ENCODE assay signal across 1 cellular context in genomic region chr20:38987777-38988176, GRCh38.
TF ChIP-seq lines count a peak whose summit lies in the region.

No MANE protein-coding gene starts in this region.

TF ChIP-seq in GM12878, 131 proteins besides CTCF, POLR2A, EP300 and RAD21 (continued from another document and continues in another):
- TF ChIP-seq ZNF217 (IDR thresholded peaks at IDR 0.05) (no peak), REST (IDR thresholded peaks at IDR 0.05; ENCODE audit: low read depth, low read length) (no peak), CREB1 (IDR thresholded peaks at IDR 0.05; ENCODE audit: low read depth) (0 out of 2 replicates have a peak, but pooled peaks have one; percentile 38), ASH2L (IDR thresholded peaks at IDR 0.05; ENCODE audit: borderline replicate concordance, low read depth) (peak; percentile 74; the same call in 1 of the 2 replicates), GATAD2B (conservative IDR thresholded peaks at IDR 0.05; ENCODE audit: low read depth) (0 out of 2 replicates have a peak, but pooled peaks have one; percentile 32), POLR2AphosphoS2 (IDR thresholded peaks at IDR 0.05; ENCODE audit: low read depth, low read length) (no peak), MEF2A (IDR thresholded peaks at IDR 0.05; ENCODE audit: insufficient read depth, low read depth, low read length) (no peak), MTA2 (IDR thresholded peaks at IDR 0.05; ENCODE audit: low read depth) (peak; percentile 17; the same call in 1 of the 2 replicates), POU2F2 (IDR thresholded peaks at IDR 0.05; ENCODE audit: borderline replicate concordance, low read depth, low read length) (peak; percentile 87; the same call in 2 of the 3 replicates), ELK1 (IDR thresholded peaks at IDR 0.05; ENCODE audit: low read depth, low read length) (no peak), BHLHE40 (IDR thresholded peaks at IDR 0.05; ENCODE audit: borderline replicate concordance in 1 of 2, low read depth in 2 of 2, low read length in 1 of 2) (0 out of 4 replicates have a peak, but pooled peaks of 1 of the 2 experiments have one; percentile 21), ESRRA (IDR thresholded peaks at IDR 0.05; ENCODE audit: low read length) (no peak), CUX1 (IDR thresholded peaks at IDR 0.05; ENCODE audit: insufficient replicate concordance, low read depth, low read length) (peak; percentile 70), SMAD5 (IDR thresholded peaks at IDR 0.05; ENCODE audit: low read depth) (no peak), NFIC (IDR thresholded peaks at IDR 0.05; ENCODE audit: low read depth, low read length) (peak; percentile 55; the same call in 1 of the 2 replicates), YY1 (IDR thresholded peaks at IDR 0.05; ENCODE audit: low read depth, low read length) (no peak), CBX5 (IDR thresholded peaks at IDR 0.05; ENCODE audit: low read depth) (0 out of 2 replicates have a peak, but pooled peaks have one; percentile 50), ZNF24 (IDR thresholded peaks at IDR 0.05) (no peak), SREBF1 (IDR thresholded peaks at IDR 0.05; ENCODE audit: low read length) (no peak), SRF (IDR thresholded peaks at IDR 0.05; ENCODE audit: low read depth in 2 of 2, low read length in 2 of 2) (no peak), YBX1 (IDR thresholded peaks at IDR 0.05) (no peak), CEBPB (IDR thresholded peaks at IDR 0.05; ENCODE audit: borderline replicate concordance in 1 of 2, low read depth in 2 of 2, low read length in 2 of 2) (no peak), IKZF1 (conservative IDR thresholded peaks at IDR 0.05) (peak; percentile 57; the same call in 1 of the 2 replicates), NRF1 (conservative IDR thresholded peaks at IDR 0.05; ENCODE audit: low read depth, low read length) (no peak), WRNIP1 (IDR thresholded peaks at IDR 0.05; ENCODE audit: borderline replicate concordance, low read depth, low read length) (no peak), MEF2B (IDR thresholded peaks at IDR 0.05; ENCODE audit: partially characterized antibody, poor library complexity, severe bottlenecking) (peak; percentile 91), HDAC2 (IDR thresholded peaks at IDR 0.05) (no peak), RUNX3 (IDR thresholded peaks at IDR 0.05; ENCODE audit: low read length) (peak; percentile 69), EZH2 (IDR thresholded peaks at IDR 0.05; ENCODE audit: borderline replicate concordance, control insufficient read depth, low read depth, low read length) (no peak), IRF4 (IDR thresholded peaks at IDR 0.05; ENCODE audit: low read depth, low read length) (peak; percentile 42; the same call in 1 of the 2 replicates), ZBTB11 (CRISPR knock-in tag; IDR thresholded peaks at IDR 0.05) (no peak), STAT3 (IDR thresholded peaks at IDR 0.05; ENCODE audit: low read depth, low read length) (no peak), MLLT1 (IDR thresholded peaks at IDR 0.05) (peak; percentile 60; the same call in 1 of the 2 replicates), ETV6 (conservative IDR thresholded peaks at IDR 0.05 in 1 of 2, IDR thresholded peaks at IDR 0.05 in 1 of 2; ENCODE audit: borderline replicate concordance in 1 of 2, low read depth in 1 of 2) (no peak), IKZF2 (IDR thresholded peaks at IDR 0.05) (peak; percentile 73 to 79), ATF7 (IDR thresholded peaks at IDR 0.05; ENCODE audit: low read depth) (peak; percentile 45), ATF2 (IDR thresholded peaks at IDR 0.05; ENCODE audit: low read length) (peak; percentile 50; the same call in 1 of the 2 replicates), EED (IDR thresholded peaks at IDR 0.05; ENCODE audit: low read depth) (peak; percentile 79), TCF12 (IDR thresholded peaks at IDR 0.05; ENCODE audit: low read depth, low read length) (peak; percentile 58; the same call in 1 of the 2 replicates), PAX5 (IDR thresholded peaks at IDR 0.05; ENCODE audit: borderline replicate concordance, low read depth, low read length) (0 out of 2 replicates have a peak, but pooled peaks have one; percentile 35), ZNF592 (IDR thresholded peaks at IDR 0.05) (no peak)
